Comparison of ENCODE assay signal across 8 cellular contexts in genomic region chr7:44986218-44987053, GRCh38. TPM values are rescaled to one million over a fixed set of nuclear protein-coding genes. Genes with fewer than 3 reads are reported as not detected.
DNase-seq lines count a peak whose midpoint lies in the region; ATAC-seq and TF ChIP-seq lines count a peak whose summit lies in the region.

No MANE protein-coding gene starts in this region.

- TF ChIP-seq CTCF in AG10803 (conservative IDR thresholded peaks at IDR 0.05; ENCODE audit: low read length), result no peak

- intact Hi-C loops in left colon (cut with DNase I, micrococcal nuclease), result loop anchor here in 1 of 2 donors (10.0 kb wide), 1 partner anchor 128 kb away; the partner anchor contains the start of gene TBRG4

- DNase-seq in AG10803 (ENCODE audit: low read depth), result peak; percentile 90
- peak; percentile 86 for DNase-seq in NCI-H510A (lab: John Stamatoyannopoulos, UW)
- peak; percentile 95 to 97 for DNase-seq in activated CD4-positive, alpha-beta T cell treated with anti-CD3 and anti-CD28 coated beads for 4 hours
- peak; percentile 93 to 98 for DNase-seq in left colon
- DNase-seq in stimulated activated CD4-positive, alpha-beta T cell treated with anti-CD3 and anti-CD28 coated beads, Interleukin-1b, Interleukin-23, amount 100 ng/mL, for 4 hours (ENCODE audit: low read depth in 2 of 2), result peak; percentile 95 to 96

- ATAC-seq in GM19035 (IDR thresholded peaks at IDR 0.05; ENCODE audit: unreplicated experiment) (peak; percentile 92), HG03342 (IDR thresholded peaks at IDR 0.05; ENCODE audit: unreplicated experiment) (peak; percentile 92), left colon (peak; percentile 98)

- H3K4me3 ChIP-seq in AG10803 (ENCODE audit: low read length), result peak overlapping the region; percentile 83

- peak overlapping the region; percentile 98 for H3K27ac ChIP-seq in cingulate gyrus (ENCODE audit: low read depth, low read length)

RNA-seq across cellular contexts. Expression of gene MYO1G, which starts 7.6 kb away (rescaled TPM):
- 1 to 10 TPM; 2.6 to 4.2 TPM for total RNA-seq in left colon

RNA-seq across cellular contexts. Expression of gene CCM2, which starts 13.6 kb away (rescaled TPM):
- 10 to 100 TPM; 33.7 to 39.1 TPM for total RNA-seq in left colon

Comparison
In these comparisons a context has a peak if more than half of its experiments do, and no peak if none do; other contexts are left out.
1. Peak in every context shown above with its lines: DNase-seq, ATAC-seq, H3K4me3 ChIP-seq and H3K27ac ChIP-seq.